In genomic region chr2:63544017-63544627, GRCh38 we compare ENCODE assay signal across 9 cellular contexts. TPM values are rescaled to one million over a fixed set of nuclear protein-coding genes. Genes with fewer than 3 reads are reported as not detected.
DNase-seq lines count a peak whose midpoint lies in the region; ATAC-seq and TF ChIP-seq lines count a peak whose summit lies in the region.
"Had no signal": no experiment of that assay in that cellular context is flagged by ENCODE, and none has a peak within 500 bp of the region (broad histone marks: within the 10 kb centered on the region; RNA-seq: fewer than 3 reads in every experiment).

No MANE protein-coding gene starts in this region.

- POLR2A ChIA-PET in PC-3 (lab: Charles Lee; ENCODE audit: unreplicated experiment) = no interaction called here

- H3K9me2 ChIP-seq in PC-3 (replicated peaks; ENCODE audit: low read length) = no peaks in the 10 kb centered on the region

- H3K4me3 ChIP-seq in PC-3 (ENCODE audit: low read length) = no peak overlapping the region
- H3K4me3 ChIP-seq in transverse colon = no peak overlapping the region
- H3K4me3 ChIP-seq: gastroesophageal sphincter had no signal

- CTCF ChIA-PET in PC-3 (lab: Charles Lee) = no interaction called here

- H3K4me1 ChIP-seq in PC-3 (ENCODE audit: insufficient read depth, low read length) = no peaks in the 10 kb centered on the region
- H3K4me1 ChIP-seq in transverse colon = no peaks in the 10 kb centered on the region
- H3K4me1 ChIP-seq: gastroesophageal sphincter had no signal

- BruUV-seq in PC-3 (replicated peaks; lab: Mats Ljungman, UMichigan) = no TSS peak

- no peaks in the 10 kb centered on the region for H3K79me2 ChIP-seq in PC-3 (ENCODE audit: low read length)

- H3K36me3 ChIP-seq in PC-3 (ENCODE audit: low read depth, low read length) (no peaks in the 10 kb centered on the region), transverse colon (no peaks in the 10 kb centered on the region)
- H3K36me3 ChIP-seq: gastroesophageal sphincter had no signal

- H3F3A ChIP-seq in PC-3 (ENCODE audit: low read length, unreplicated experiment) = no peaks in the 10 kb centered on the region

- H3K9me3 ChIP-seq in PC-3 (ENCODE audit: low read length) (no peaks in the 10 kb centered on the region), transverse colon (no peaks in the 10 kb centered on the region)
- H3K9me3 ChIP-seq: gastroesophageal sphincter had no signal

- TF ChIP-seq POLR2A in transverse colon (IDR thresholded peaks at IDR 0.05) = no peak

- no peaks in the 10 kb centered on the region for H3K27me3 ChIP-seq in PC-3 (ENCODE audit: low read length)
- no peaks in the 10 kb centered on the region for H3K27me3 ChIP-seq in transverse colon
- H3K27me3 ChIP-seq: gastroesophageal sphincter had no signal

- intact Hi-C loops in PC-3 (cut with micrococcal nuclease) (loop anchor here (10.0 kb wide), 2 partner anchors 49 to 759 kb away; no protein-coding TSS in a partner anchor), transverse colon (cut with DNase I; ENCODE audit: low total_unique reads) (no loop called here)

- in situ Hi-C loops in ACHN (cut with HindIII; ENCODE audit: low pct_ligation_motif_present, low pct_unique_long_range_greater_than_20kb, low sequenced_read_pairs) (no loop called here), transverse colon (cut with MboI; ENCODE audit: low pct_ligation_motif_present in 1 of 4, low pct_unique_long_range_greater_than_20kb in 1 of 4, low sequenced_read_pairs in 3 of 4) (no loop called here)

- H3K9ac ChIP-seq in PC-3 (ENCODE audit: low read length) = no peak overlapping the region

- peak; percentile 36; the same call in 1 of the 3 replicates for TF ChIP-seq CTCF in GM12872 (IDR thresholded peaks at IDR 0.05; ENCODE audit: insufficient read depth, low read depth, low read length)
- peak; percentile 79 for TF ChIP-seq CTCF in PC-3 (conservative IDR thresholded peaks at IDR 0.05; ENCODE audit: low read depth, low read length)
- TF ChIP-seq CTCF in transverse colon (IDR thresholded peaks at IDR 0.05) = peak in 1 of 5 experiments; percentile 17

- TF ChIP-seq EP300 in transverse colon (IDR thresholded peaks at IDR 0.05; ENCODE audit: low read depth) = no peak

- no peaks in the 10 kb centered on the region for H4K20me1 ChIP-seq in PC-3 (ENCODE audit: low read length)

- H3K4me2 ChIP-seq in PC-3 (ENCODE audit: low read length) = no peak overlapping the region

- WGBS in transverse colon (ENCODE audit: low coverage in 1 of 2), 2 donors = 96 to 100% methylated on average over 1 of the region's 1 CpG

- no peak; the same call in 1 of the 2 replicates for ATAC-seq in PC-3
- ATAC-seq in GM21723 (IDR thresholded peaks at IDR 0.05; ENCODE audit: unreplicated experiment) = no peak
- ATAC-seq: gastroesophageal sphincter had no signal

- DNase-seq in ACHN (peak; percentile 45), PC-3 (peak; percentile 28), fibroblast of peridontal ligament (ENCODE audit: extremely low read depth) (peak; percentile 23), DMS153 (lab: John Stamatoyannopoulos, UW) (no peak), kidney tubule cell (ENCODE audit: low spot score) (no peak), transverse colon (no peak)

- H3K27ac ChIP-seq in PC-3 (ENCODE audit: low read length) = no peak overlapping the region
- no peak overlapping the region for H3K27ac ChIP-seq in transverse colon
- H3K27ac ChIP-seq: gastroesophageal sphincter had no signal

- H2AFZ ChIP-seq in PC-3 (ENCODE audit: low read length) = no peak overlapping the region

RNA-seq across cellular contexts. Expression of gene WDPCP, which starts 44.2 kb away (rescaled TPM):
- total RNA-seq in PC-3 (2014; rRNA removed) (4.0 and 6.3 TPM in 2 replicates), transverse colon (10 to 100 TPM in 2 of 4 donors, 1 to 10 TPM in 2; 2.6 to 15.5 (median 10.9) TPM)

RNA-seq across cellular contexts. Expression of gene MDH1, which starts 44.6 kb away (rescaled TPM):
- total RNA-seq in PC-3 (2014; rRNA removed) (249 and 304 TPM in 2 replicates), transverse colon (100 to 1,000 TPM in 3 of 4 donors, 10 to 100 TPM in 1; 55.5 to 179 (median 141) TPM)

Comparison
In these comparisons a context has a peak if more than half of its experiments do, and no peak if none do; other contexts are left out.
1. DNase-seq: peak in ACHN (single experiment), PC-3 (single experiment) and fibroblast of peridontal ligament (single experiment); none in DMS153 (single experiment), kidney tubule cell (single experiment) and transverse colon (single experiment).